In the genomic region with DNA sequence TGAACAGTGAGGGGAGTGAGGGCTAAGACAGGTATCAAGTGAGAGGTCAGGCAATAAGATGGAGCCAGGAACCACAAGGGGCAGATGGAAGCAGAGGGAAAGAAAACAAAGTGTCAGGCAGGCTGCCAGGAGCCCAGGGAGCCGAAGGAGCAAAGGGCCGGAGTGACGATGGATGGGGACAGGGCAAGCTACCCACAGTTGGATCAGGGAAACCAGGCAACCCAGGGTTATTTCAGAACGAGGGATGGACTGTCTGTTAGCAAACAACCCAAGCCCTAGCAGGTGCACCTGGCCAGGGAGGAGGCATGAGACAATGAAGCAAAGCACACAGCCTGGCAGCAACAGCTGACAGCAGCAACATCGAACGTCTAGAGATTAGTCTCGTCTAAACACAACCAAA, we compare ENCODE assay signal across 20 cellular contexts. TPM values are rescaled to one million over a fixed set of nuclear protein-coding genes. Genes with fewer than 3 reads are reported as not detected.
A peak's percentile ranks its signal among the peaks of the same experiment; 100 is the strongest.
DNase-seq lines count a peak whose midpoint lies in the region; ATAC-seq and TF ChIP-seq lines count a peak whose summit lies in the region.
"Had no signal": no experiment of that assay in that cellular context is flagged by ENCODE, and none has a peak within 500 bp of the region (broad histone marks: within the 10 kb centered on the region; RNA-seq: fewer than 3 reads in every experiment).

No MANE protein-coding gene starts in this region.

- H3K4me3 Mint-ChIP-seq in WTC11 (no peak overlapping the region), H9 (no peak overlapping the region)
- no peak overlapping the region for H3K4me3 Mint-ChIP-seq in stimulated activated memory B cell treated with anti-CD40 and anti-IgM and Interleukin-4, amounts not matched to agents 10 μg/mL and 1 μg/mL and 100 μg/mL, for 72 hours
- H3K4me3 Mint-ChIP-seq: CD14-positive monocyte, GM23338, T-cell had no signal

- H3K79me1 ChIP-seq in H9 (ENCODE audit: insufficient read depth, low read depth, low read length, poor library complexity, severe bottlenecking) = no peaks in the 10 kb centered on the region

- no peaks in the 10 kb centered on the region for H3K79me2 ChIP-seq in H9 (ENCODE audit: insufficient read depth, low read length)

- no peak overlapping the region for H3K9ac ChIP-seq in H9 (ENCODE audit: extremely low read depth, insufficient read length, low read length)

- no peaks in the 10 kb centered on the region for H3K27me3 ChIP-seq in H9 (ENCODE audit: insufficient read depth, low read length)

- DNase-seq in NCI-H748 (lab: John Stamatoyannopoulos, UW; ENCODE audit: unreplicated experiment) (peak; percentile 66), NCI-H748 treated with DMSO at 0.1 percent for 48 hours (lab: John Stamatoyannopoulos, UW) (no peak), NCI-H345 treated with DMSO at 0.1 percent for 48 hours (lab: John Stamatoyannopoulos, UW; ENCODE audit: unreplicated experiment) (peak; percentile 3), WTC11 (ENCODE audit: low spot score) (no peak), H9 (no peak), NCI-H1930 (lab: John Stamatoyannopoulos, UW) (no peak)
- DNase-seq: DMS79, MV-4-11, NCI-H1436 treated with DMSO at 0.1 percent for 48 hours, NCI-H526 treated with DMSO at 0.1 percent for 48 hours, PC-9, T-cell, T-helper 9 cell had no signal

- POLR2A ChIA-PET in WTC11 (lab: Charles Lee) = no interaction called here

- no peak overlapping the region for H2BK20ac ChIP-seq in H9 (ENCODE audit: low read depth, low read length, poor library complexity, severe bottlenecking)

- ATAC-seq in WTC11 (no peak), HG02938 (IDR thresholded peaks at IDR 0.05; ENCODE audit: unreplicated experiment) (no peak)
- no peak for ATAC-seq in stimulated activated memory B cell treated with anti-CD40 and anti-IgM and Interleukin-4, amounts not matched to agents 10 μg/mL and 1 μg/mL and 100 μg/mL, for 72 hours
- ATAC-seq: A549, GM23338, K562, T-cell had no signal

- H2BK12ac ChIP-seq in H9 (ENCODE audit: insufficient read length, low read depth, low read length) = no peak overlapping the region

- no peak overlapping the region for H3K4me2 ChIP-seq in H9 (ENCODE audit: insufficient read depth, insufficient read length, low read length)
- H3K4me2 ChIP-seq: A549, GM23338, PC-9 had no signal

- H3K56ac ChIP-seq in H9 (ENCODE audit: insufficient read length, low read depth, low read length) = no peak overlapping the region

- H3K9me3 ChIP-seq in H9 (ENCODE audit: control insufficient read depth, low read depth, low read length) = no peaks in the 10 kb centered on the region
- H3K9me3 ChIP-seq: A549 had no signal

- peak overlapping the region; percentile 53; the same call in 1 of the 2 replicates for H3K27ac Mint-ChIP-seq in WTC11
- peak overlapping the region; percentile 9 for H3K27ac Mint-ChIP-seq in stimulated activated memory B cell treated with anti-CD40 and anti-IgM and Interleukin-4, amounts not matched to agents 10 μg/mL and 1 μg/mL and 100 μg/mL, for 72 hours
- peak overlapping the region in 1 of 3 experiments; percentile 14; a peak in 1 of 7 replicates for H3K27ac Mint-ChIP-seq in H9
- H3K27ac Mint-ChIP-seq: CD14-positive monocyte, GM23338, T-cell had no signal

- no peak overlapping the region for H2BK15ac ChIP-seq in H9 (ENCODE audit: low read depth, low read length)

- H3K36me3 Mint-ChIP-seq in WTC11 = peaks cover 29% of the 10 kb centered on the region
- H3K36me3 Mint-ChIP-seq in stimulated activated memory B cell treated with anti-CD40 and anti-IgM and Interleukin-4, amounts not matched to agents 10 μg/mL and 1 μg/mL and 100 μg/mL, for 72 hours = peaks cover 56% of the 10 kb centered on the region
- peaks cover 12 to 40% (median 39%) of the 10 kb centered on the region in 3 experiments for H3K36me3 Mint-ChIP-seq in H9 (ENCODE audit: insufficient read depth in 1 of 3, low read depth in 3 of 3)
- H3K36me3 Mint-ChIP-seq: CD14-positive monocyte had no signal

- no peaks in the 10 kb centered on the region for H4K20me1 ChIP-seq in H9 (ENCODE audit: control insufficient read depth, insufficient read depth, insufficient read length)

- H3K4me1 Mint-ChIP-seq in WTC11 = peaks cover 20% of the 10 kb centered on the region
- peaks cover 6% of the 10 kb centered on the region for H3K4me1 Mint-ChIP-seq in stimulated activated memory B cell treated with anti-CD40 and anti-IgM and Interleukin-4, amounts not matched to agents 10 μg/mL and 1 μg/mL and 100 μg/mL, for 72 hours
- peaks cover 27 to 30% of the 10 kb centered on the region in 2 experiments for H3K4me1 Mint-ChIP-seq in H9
- H3K4me1 Mint-ChIP-seq: CD14-positive monocyte, T-cell had no signal

- H3K23me2 ChIP-seq in H9 (ENCODE audit: insufficient read length, low read depth, low read length, poor library complexity, severe bottlenecking) = no peaks in the 10 kb centered on the region

- no peak overlapping the region for H4K5ac ChIP-seq in H9 (ENCODE audit: insufficient read length, low read depth, low read length)

- H3K4ac ChIP-seq in H9 (ENCODE audit: low read depth, low read length) = no peak overlapping the region

- no peak overlapping the region for H2AK5ac ChIP-seq in H9 (ENCODE audit: insufficient read length, low read length)

- CTCF ChIA-PET in WTC11 (lab: Charles Lee) = interaction anchor here (1.0 kb wide), 1 partner anchor 164 kb away, joined by 3 read pairs; no protein-coding TSS in a partner anchor

- H4K91ac ChIP-seq in H9 (ENCODE audit: insufficient read length, low read depth, low read length) = no peak overlapping the region

- H2BK120ac ChIP-seq in H9 (ENCODE audit: low read depth, low read length, poor library complexity, severe bottlenecking) = no peak overlapping the region

- H3K23ac ChIP-seq in H9 (ENCODE audit: insufficient read length, low read depth, low read length) = no peak overlapping the region

- H4K8ac ChIP-seq in H9 (replicated peaks; ENCODE audit: insufficient read length, low read depth, low read length) = no peak overlapping the region

- no peak overlapping the region for H3K18ac ChIP-seq in H9 (ENCODE audit: insufficient read length, low read depth, low read length)

- no peak for TF ChIP-seq CTCF in WTC11 (IDR thresholded peaks at IDR 0.05)
- TF ChIP-seq CTCF in H9 (conservative IDR thresholded peaks at IDR 0.05) = no peak

- no peak overlapping the region for H2BK5ac ChIP-seq in H9 (ENCODE audit: insufficient read length, low read length)

- H3K9me3 Mint-ChIP-seq in WTC11 = no peaks in the 10 kb centered on the region
- H3K9me3 Mint-ChIP-seq in stimulated activated memory B cell treated with anti-CD40 and anti-IgM and Interleukin-4, amounts not matched to agents 10 μg/mL and 1 μg/mL and 100 μg/mL, for 72 hours = no peaks in the 10 kb centered on the region
- no peaks in the 10 kb centered on the region for H3K9me3 Mint-ChIP-seq in H9
- H3K9me3 Mint-ChIP-seq: GM23338, T-cell had no signal

- no peak overlapping the region for H3K27ac ChIP-seq in H9 (ENCODE audit: insufficient read length, low read depth, low read length)
- H3K27ac ChIP-seq: A549, PC-9, SK-N-MC had no signal

- no peaks in the 10 kb centered on the region for H3K27me3 Mint-ChIP-seq in WTC11 (ENCODE audit: low read depth)
- H3K27me3 Mint-ChIP-seq in stimulated activated memory B cell treated with anti-CD40 and anti-IgM and Interleukin-4, amounts not matched to agents 10 μg/mL and 1 μg/mL and 100 μg/mL, for 72 hours = no peaks in the 10 kb centered on the region
- H3K27me3 Mint-ChIP-seq in H9 (ENCODE audit: low read depth) = no peaks in the 10 kb centered on the region
- H3K27me3 Mint-ChIP-seq: T-cell had no signal

- no peak overlapping the region for H2AFZ ChIP-seq in H9 (ENCODE audit: low read length)
- H2AFZ ChIP-seq: GM23338, PC-9 had no signal

- WGBS in H9 (ENCODE audit: extremely low coverage, insufficient read length, low lambda C conversion rate) = no CpG with 5 or more reads among the region's 7 CpGs

- H3T11ph ChIP-seq in H9 (ENCODE audit: low read length) = no peak overlapping the region

- H3K14ac ChIP-seq in H9 (ENCODE audit: insufficient read depth, low read length) = no peak overlapping the region

- peaks cover 9% of the 10 kb centered on the region; the same call in 1 of the 2 replicates for H3K4me1 ChIP-seq in H9 (ENCODE audit: insufficient read depth, low read length)

TF ChIP-seq in WTC11, 78 proteins besides CTCF, POLR2A, EP300 and RAD21 (continues in another document):
- no peak for TF ChIP-seq KAT7 (CRISPR knock-in tag; IDR thresholded peaks at IDR 0.05; ENCODE audit: borderline replicate concordance)
- no peak for TF ChIP-seq TEAD4 (CRISPR knock-in tag; IDR thresholded peaks at IDR 0.05)
- TF ChIP-seq ZNF121 (CRISPR knock-in tag; IDR thresholded peaks at IDR 0.05) = no peak
- TF ChIP-seq, protein P1, sequence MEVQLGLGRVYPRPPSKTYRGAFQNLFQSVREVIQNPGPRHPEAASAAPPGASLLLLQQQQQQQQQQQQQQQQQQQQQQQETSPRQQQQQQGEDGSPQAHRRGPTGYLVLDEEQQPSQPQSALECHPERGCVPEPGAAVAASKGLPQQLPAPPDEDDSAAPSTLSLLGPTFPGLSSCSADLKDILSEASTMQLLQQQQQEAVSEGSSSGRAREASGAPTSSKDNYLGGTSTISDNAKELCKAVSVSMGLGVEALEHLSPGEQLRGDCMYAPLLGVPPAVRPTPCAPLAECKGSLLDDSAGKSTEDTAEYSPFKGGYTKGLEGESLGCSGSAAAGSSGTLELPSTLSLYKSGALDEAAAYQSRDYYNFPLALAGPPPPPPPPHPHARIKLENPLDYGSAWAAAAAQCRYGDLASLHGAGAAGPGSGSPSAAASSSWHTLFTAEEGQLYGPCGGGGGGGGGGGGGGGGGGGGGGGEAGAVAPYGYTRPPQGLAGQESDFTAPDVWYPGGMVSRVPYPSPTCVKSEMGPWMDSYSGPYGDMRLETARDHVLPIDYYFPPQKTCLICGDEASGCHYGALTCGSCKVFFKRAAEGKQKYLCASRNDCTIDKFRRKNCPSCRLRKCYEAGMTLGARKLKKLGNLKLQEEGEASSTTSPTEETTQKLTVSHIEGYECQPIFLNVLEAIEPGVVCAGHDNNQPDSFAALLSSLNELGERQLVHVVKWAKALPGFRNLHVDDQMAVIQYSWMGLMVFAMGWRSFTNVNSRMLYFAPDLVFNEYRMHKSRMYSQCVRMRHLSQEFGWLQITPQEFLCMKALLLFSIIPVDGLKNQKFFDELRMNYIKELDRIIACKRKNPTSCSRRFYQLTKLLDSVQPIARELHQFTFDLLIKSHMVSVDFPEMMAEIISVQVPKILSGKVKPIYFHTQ (CRISPR knock-in tag; IDR thresholded peaks at IDR 0.05) = no peak

RNA-seq across cellular contexts. Expression of a gene that starts 39.2 kb away (rescaled TPM):
- total RNA-seq in WTC11 (2021) (31.5 to 36.3 TPM (median 35.1 TPM) in 3 replicates), H9 (2021) (44.5 and 48.3 TPM in 2 replicates)

Comparison
In these comparisons a context has a peak if more than half of its experiments do, and no peak if none do; other contexts are left out.
1. DNase-seq: peak in NCI-H748 (single experiment) and NCI-H345 treated with DMSO at 0.1 percent for 48 hours (single experiment); none in NCI-H748 treated with DMSO at 0.1 percent for 48 hours (single experiment), WTC11 (single experiment), H9 (single experiment) and NCI-H1930 (0 of 2).